ENCODE assay signal across 13 cellular contexts in genomic region chr12:6276936-6277615, GRCh38. TPM values are rescaled to one million over a fixed set of nuclear protein-coding genes. Genes with fewer than 3 reads are reported as not detected.
DNase-seq lines count a peak whose midpoint lies in the region; ATAC-seq and TF ChIP-seq lines count a peak whose summit lies in the region.
"Had no signal": no experiment of that assay in that cellular context is flagged by ENCODE, and none has a peak within 500 bp of the region (broad histone marks: within the 10 kb centered on the region; RNA-seq: fewer than 3 reads in every experiment).

No MANE protein-coding gene starts in this region.

- no peak for DNase-seq in BJ (ENCODE audit: low read depth)
- peak; percentile 12 for DNase-seq in NCI-H526 treated with DMSO at 0.1 percent for 48 hours (lab: John Stamatoyannopoulos, UW)
- peak; percentile 90 for DNase-seq in epithelial cell of esophagus (ENCODE audit: low read depth)
- DNase-seq in progenitor cell of endocrine pancreas (ENCODE audit: low spot score, unreplicated experiment): no peak
- DNase-seq in NCI-H748 (lab: John Stamatoyannopoulos, UW; ENCODE audit: unreplicated experiment): no peak
- DNase-seq: activated T-cell treated with anti-CD3 and anti-CD28 coated beads, Interleukin-2, amount 50 U/mL, for 72 hours; DMS79 treated with DMSO at 0.1 percent for 48 hours; NCI-H510A treated with DMSO at 0.1 percent for 48 hours; T-helper 2 cell had no signal

- H3K36me3 ChIP-seq in BJ (ENCODE audit: control insufficient read depth, insufficient read depth, low read length): no peaks in the 10 kb centered on the region

- H3K27me3 Mint-ChIP-seq in progenitor cell of endocrine pancreas: peaks cover 70% of the 10 kb centered on the region

- CTCF ChIA-PET in BJ (lab: Yijun Ruan, JAX): interaction anchor here (0.7 to 8.1 kb wide), 12 partner anchors 13 to 288 kb away, joined by 3 to 202 read pairs (median 18); partner anchors contain the start of gene CD9

- no peaks in the 10 kb centered on the region for H3K36me3 Mint-ChIP-seq in progenitor cell of endocrine pancreas (ENCODE audit: insufficient read depth)
- H3K36me3 Mint-ChIP-seq: IgD-negative memory B cell had no signal

- no peak overlapping the region for H3K4me3 Mint-ChIP-seq in progenitor cell of endocrine pancreas (ENCODE audit: low read depth)

- no peak overlapping the region for H3K27ac Mint-ChIP-seq in progenitor cell of endocrine pancreas

- POLR2A ChIA-PET in BJ (lab: Charles Lee): no interaction called here

- no peak for ATAC-seq in HG03045 (IDR thresholded peaks at IDR 0.05; ENCODE audit: unreplicated experiment)
- no peak for ATAC-seq in HG02642 (IDR thresholded peaks at IDR 0.05; ENCODE audit: poor library complexity, unreplicated experiment)
- no peak for ATAC-seq in HG03354 (IDR thresholded peaks at IDR 0.05; ENCODE audit: poor library complexity, severe bottlenecking, unreplicated experiment)
- ATAC-seq: activated T-cell treated with anti-CD3 and anti-CD28 coated beads, Interleukin-2, amount 50 U/mL, for 72 hours had no signal

- TF ChIP-seq CTCF in BJ (IDR thresholded peaks at IDR 0.05; ENCODE audit: insufficient read depth, low read depth, low read length): 0 out of 2 replicates have a peak, but pooled peaks have one; percentile 17
- TF ChIP-seq CTCF in epithelial cell of esophagus (IDR thresholded peaks at IDR 0.05; ENCODE audit: insufficient read depth, low read depth, low read length, missing control alignments): no peak
- peak; percentile 25 for TF ChIP-seq CTCF in progenitor cell of endocrine pancreas (IDR thresholded peaks at IDR 0.05; ENCODE audit: unreplicated experiment)

- no peaks in the 10 kb centered on the region for H3K27me3 ChIP-seq in BJ (ENCODE audit: control insufficient read depth, insufficient read depth, low read length)

- H3K4me1 Mint-ChIP-seq in progenitor cell of endocrine pancreas (ENCODE audit: low read depth): peaks cover 19% of the 10 kb centered on the region

- no peaks in the 10 kb centered on the region for H3K9me3 Mint-ChIP-seq in progenitor cell of endocrine pancreas (ENCODE audit: low read depth)
- H3K9me3 Mint-ChIP-seq: activated T-cell treated with anti-CD3 and anti-CD28 coated beads, Interleukin-2, amount 50 U/mL, for 72 hours; IgD-negative memory B cell had no signal

- no peak overlapping the region for H3K4me3 ChIP-seq in BJ (ENCODE audit: low read depth, low read length)
- no peak overlapping the region for H3K4me3 ChIP-seq in epithelial cell of esophagus (ENCODE audit: low read length)

RNA-seq across cellular contexts. Expression of gene PLEKHG6, which starts 33.4 kb away (rescaled TPM):
- polyA plus RNA-seq in BJ (2011; rRNA removed): 0.10 TPM in 1 of 2 replicates, not detected in the other
- polyA minus RNA-seq in BJ (2011; rRNA and poly(A)+ RNA removed): 0.43 TPM in 1 of 2 replicates, not detected in the other
- total RNA-seq in progenitor cell of endocrine pancreas: 40.5 and 44.0 TPM in 2 replicates
- total RNA-seq: activated T-cell treated with anti-CD3 and anti-CD28 coated beads, Interleukin-2, amount 50 U/mL, for 72 hours had no signal
- polyA plus RNA-seq: IgD-negative memory B cell had no signal

Comparison
In these comparisons a context has a peak if more than half of its experiments do, and no peak if none do; other contexts are left out.
1. DNase-seq: peak in NCI-H526 treated with DMSO at 0.1 percent for 48 hours (single experiment) and epithelial cell of esophagus (single experiment); none in BJ (single experiment), progenitor cell of endocrine pancreas (single experiment) and NCI-H748 (single experiment).